ENCODE assay signal across 1 cellular context in genomic region chr2:170820647-170821630, GRCh38.
TF ChIP-seq lines count a peak whose summit lies in the region.

No MANE protein-coding gene starts in this region.

TF ChIP-seq in GM23338, 12 proteins besides CTCF, POLR2A, EP300 and RAD21 (continued from another document):
- TF ChIP-seq, protein P1, sequence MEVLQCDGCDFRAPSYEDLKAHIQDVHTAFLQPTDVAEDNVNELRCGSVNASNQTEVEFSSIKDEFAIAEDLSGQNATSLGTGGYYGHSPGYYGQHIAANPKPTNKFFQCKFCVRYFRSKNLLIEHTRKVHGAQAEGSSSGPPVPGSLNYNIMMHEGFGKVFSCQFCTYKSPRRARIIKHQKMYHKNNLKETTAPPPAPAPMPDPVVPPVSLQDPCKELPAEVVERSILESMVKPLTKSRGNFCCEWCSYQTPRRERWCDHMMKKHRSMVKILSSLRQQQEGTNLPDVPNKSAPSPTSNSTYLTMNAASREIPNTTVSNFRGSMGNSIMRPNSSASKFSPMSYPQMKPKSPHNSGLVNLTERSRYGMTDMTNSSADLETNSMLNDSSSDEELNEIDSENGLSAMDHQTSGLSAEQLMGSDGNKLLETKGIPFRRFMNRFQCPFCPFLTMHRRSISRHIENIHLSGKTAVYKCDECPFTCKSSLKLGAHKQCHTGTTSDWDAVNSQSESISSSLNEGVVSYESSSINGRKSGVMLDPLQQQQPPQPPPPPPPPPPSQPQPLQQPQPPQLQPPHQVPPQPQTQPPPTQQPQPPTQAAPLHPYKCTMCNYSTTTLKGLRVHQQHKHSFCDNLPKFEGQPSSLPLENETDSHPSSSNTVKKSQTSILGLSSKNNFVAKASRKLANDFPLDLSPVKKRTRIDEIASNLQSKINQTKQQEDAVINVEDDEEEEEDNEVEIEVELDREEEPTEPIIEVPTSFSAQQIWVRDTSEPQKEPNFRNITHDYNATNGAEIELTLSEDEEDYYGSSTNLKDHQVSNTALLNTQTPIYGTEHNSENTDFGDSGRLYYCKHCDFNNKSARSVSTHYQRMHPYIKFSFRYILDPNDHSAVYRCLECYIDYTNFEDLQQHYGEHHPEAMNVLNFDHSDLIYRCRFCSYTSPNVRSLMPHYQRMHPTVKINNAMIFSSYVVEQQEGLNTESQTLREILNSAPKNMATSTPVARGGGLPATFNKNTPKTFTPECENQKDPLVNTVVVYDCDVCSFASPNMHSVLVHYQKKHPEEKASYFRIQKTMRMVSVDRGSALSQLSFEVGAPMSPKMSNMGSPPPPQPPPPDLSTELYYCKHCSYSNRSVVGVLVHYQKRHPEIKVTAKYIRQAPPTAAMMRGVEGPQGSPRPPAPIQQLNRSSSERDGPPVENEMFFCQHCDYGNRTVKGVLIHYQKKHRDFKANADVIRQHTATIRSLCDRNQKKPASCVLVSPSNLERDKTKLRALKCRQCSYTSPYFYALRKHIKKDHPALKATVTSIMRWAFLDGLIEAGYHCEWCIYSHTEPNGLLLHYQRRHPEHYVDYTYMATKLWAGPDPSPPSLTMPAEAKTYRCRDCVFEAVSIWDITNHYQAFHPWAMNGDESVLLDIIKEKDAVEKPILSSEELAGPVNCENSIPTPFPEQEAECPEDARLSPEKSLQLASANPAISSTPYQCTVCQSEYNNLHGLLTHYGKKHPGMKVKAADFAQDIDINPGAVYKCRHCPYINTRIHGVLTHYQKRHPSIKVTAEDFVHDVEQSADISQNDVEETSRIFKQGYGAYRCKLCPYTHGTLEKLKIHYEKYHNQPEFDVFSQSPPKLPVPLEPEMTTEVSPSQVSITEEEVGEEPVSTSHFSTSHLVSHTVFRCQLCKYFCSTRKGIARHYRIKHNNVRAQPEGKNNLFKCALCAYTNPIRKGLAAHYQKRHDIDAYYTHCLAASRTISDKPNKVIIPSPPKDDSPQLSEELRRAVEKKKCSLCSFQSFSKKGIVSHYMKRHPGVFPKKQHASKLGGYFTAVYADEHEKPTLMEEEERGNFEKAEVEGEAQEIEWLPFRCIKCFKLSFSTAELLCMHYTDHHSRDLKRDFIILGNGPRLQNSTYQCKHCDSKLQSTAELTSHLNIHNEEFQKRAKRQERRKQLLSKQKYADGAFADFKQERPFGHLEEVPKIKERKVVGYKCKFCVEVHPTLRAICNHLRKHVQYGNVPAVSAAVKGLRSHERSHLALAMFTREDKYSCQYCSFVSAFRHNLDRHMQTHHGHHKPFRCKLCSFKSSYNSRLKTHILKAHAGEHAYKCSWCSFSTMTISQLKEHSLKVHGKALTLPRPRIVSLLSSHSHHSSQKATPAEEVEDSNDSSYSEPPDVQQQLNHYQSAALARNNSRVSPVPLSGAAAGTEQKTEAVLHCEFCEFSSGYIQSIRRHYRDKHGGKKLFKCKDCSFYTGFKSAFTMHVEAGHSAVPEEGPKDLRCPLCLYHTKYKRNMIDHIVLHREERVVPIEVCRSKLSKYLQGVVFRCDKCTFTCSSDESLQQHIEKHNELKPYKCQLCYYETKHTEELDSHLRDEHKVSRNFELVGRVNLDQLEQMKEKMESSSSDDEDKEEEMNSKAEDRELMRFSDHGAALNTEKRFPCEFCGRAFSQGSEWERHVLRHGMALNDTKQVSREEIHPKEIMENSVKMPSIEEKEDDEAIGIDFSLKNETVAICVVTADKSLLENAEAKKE (CRISPR knock-in tag; IDR thresholded peaks at IDR 0.05): no peak
- TF ChIP-seq REST (IDR thresholded peaks at IDR 0.05; ENCODE audit: unreplicated experiment): no peak
